Comparison of ENCODE assay signal across 26 cellular contexts in genomic region chr1:115874497-115874896, GRCh38. TPM values are rescaled to one million over a fixed set of nuclear protein-coding genes. Genes with fewer than 3 reads are reported as not detected.
DNase-seq lines count a peak whose midpoint lies in the region; ATAC-seq, FAIRE-seq and TF ChIP-seq lines count a peak whose summit lies in the region.
"Had no signal": no experiment of that assay in that cellular context is flagged by ENCODE, and none has a peak within 500 bp of the region (broad histone marks: within the 10 kb centered on the region; RNA-seq: fewer than 3 reads in every experiment).

No MANE protein-coding gene starts in this region.

- no peak overlapping the region for H3K4me3 Mint-ChIP-seq in astrocyte (ENCODE audit: unreplicated experiment)
- H3K4me3 Mint-ChIP-seq: GM23338 had no signal

- intact Hi-C loops in mammary epithelial cell (cut with micrococcal nuclease) = no loop called here
- intact Hi-C loops in breast epithelium (cut with DNase I; ENCODE audit: low total_unique reads) = loop anchor here (5.0 kb wide), 1 partner anchor 637 kb away; no protein-coding TSS in a partner anchor
- intact Hi-C loops in left ventricle myocardium superior (cut with micrococcal nuclease) = no loop called here

- BruUV-seq in mammary epithelial cell (replicated peaks; lab: Mats Ljungman, UMichigan) = no TSS peak

- H3K4me2 ChIP-seq in mammary epithelial cell (ENCODE audit: insufficient read depth, low read depth, low read length) (no peak overlapping the region), astrocyte (ENCODE audit: low read length) (peak overlapping the region; percentile 14)
- H3K4me2 ChIP-seq: GM23338 had no signal

- dilution Hi-C loops in mammary epithelial cell (cut with HindIII; ENCODE audit: low sequenced_read_pairs) = loop anchor here (5.0 kb wide), 1 partner anchor 67 kb away; no protein-coding TSS in a partner anchor

- H3K9ac ChIP-seq in mammary epithelial cell (ENCODE audit: insufficient read depth, low read length) = no peak overlapping the region
- H3K9ac ChIP-seq in astrocyte (ENCODE audit: low read length) = no peak overlapping the region

- no peak for ATAC-seq in GM21825 (IDR thresholded peaks at IDR 0.05; ENCODE audit: unreplicated experiment)
- no peak for ATAC-seq in left ventricle myocardium superior
- ATAC-seq: GM23338, HepG2 had no signal

- no peaks in the 10 kb centered on the region for H3K79me2 ChIP-seq in mammary epithelial cell (ENCODE audit: insufficient read depth, low read length)
- no peaks in the 10 kb centered on the region for H3K79me2 ChIP-seq in astrocyte (ENCODE audit: insufficient read depth, low read length)

- peaks cover 28% of the 10 kb centered on the region for H3K4me1 ChIP-seq in mammary epithelial cell (ENCODE audit: insufficient read depth, low read length)
- H3K4me1 ChIP-seq in breast epithelium = no peaks in the 10 kb centered on the region
- H3K4me1 ChIP-seq in astrocyte (ENCODE audit: insufficient read depth, low read length) = no peaks in the 10 kb centered on the region
- H3K4me1 ChIP-seq: BE2C, HAP-1 had no signal

- DNase-seq in mammary epithelial cell (no peak), breast epithelium (ENCODE audit: low spot score in 2 of 2) (no peak), astrocyte (ENCODE audit: low read depth) (no peak), epithelial cell of prostate (ENCODE audit: low read depth, low spot score) (no peak), putamen (ENCODE audit: low spot score) (no peak), left ventricle myocardium superior (no peak)
- DNase-seq: ACHN, BE2C, Kasumi-1, NCI-H1092 treated with DMSO at 0.1 percent for 48 hours, NCI-H1436 treated with DMSO at 0.1 percent for 48 hours, NCI-H187 treated with DMSO at 0.1 percent for 48 hours, NCI-H524, NCI-H748 treated with DMSO at 0.1 percent for 48 hours, SHP77 had no signal

- CTCF ChIA-PET in mammary epithelial cell (lab: Charles Lee; ENCODE audit: low non-redundant PET) = no interaction called here

- in situ Hi-C loops in mammary epithelial cell (cut with MboI; ENCODE audit: low sequenced_read_pairs in 2 of 2) = no loop called here

- H3K4me1 Mint-ChIP-seq in astrocyte (ENCODE audit: low read depth, unreplicated experiment) = peaks cover 4% of the 10 kb centered on the region

- H3K27me3 Mint-ChIP-seq in astrocyte (ENCODE audit: low read depth, unreplicated experiment) = peaks cover 8% of the 10 kb centered on the region

- no peak for TF ChIP-seq POLR2A in breast epithelium (IDR thresholded peaks at IDR 0.05)

- TF ChIP-seq CTCF in mammary epithelial cell (conservative IDR thresholded peaks at IDR 0.05 in 1 of 2, IDR thresholded peaks at IDR 0.05 in 1 of 2; ENCODE audit: extremely low read depth in 1 of 2, insufficient read depth in 1 of 2, low read depth in 1 of 2, low read length in 2 of 2) = no peak
- no peak for TF ChIP-seq CTCF in breast epithelium (IDR thresholded peaks at IDR 0.05)
- TF ChIP-seq CTCF in astrocyte (IDR thresholded peaks at IDR 0.05; ENCODE audit: insufficient read depth, low read depth, low read length) = no peak

- H3K36me3 ChIP-seq in mammary epithelial cell (ENCODE audit: insufficient read depth, low read length) = no peaks in the 10 kb centered on the region
- no peaks in the 10 kb centered on the region for H3K36me3 ChIP-seq in breast epithelium
- no peaks in the 10 kb centered on the region for H3K36me3 ChIP-seq in astrocyte (ENCODE audit: insufficient read depth, low read length)
- H3K36me3 ChIP-seq: BE2C, HAP-1 had no signal

- no peak overlapping the region for H3K27ac Mint-ChIP-seq in astrocyte (ENCODE audit: unreplicated experiment)
- H3K27ac Mint-ChIP-seq: GM23338 had no signal

- H3K27ac ChIP-seq in mammary epithelial cell (ENCODE audit: insufficient read depth, low read depth, low read length) (peak overlapping the region; percentile 54), breast epithelium (no peak overlapping the region), astrocyte (ENCODE audit: low read depth, low read length) (no peak overlapping the region), epithelial cell of prostate (peak overlapping the region; percentile 33)
- H3K27ac ChIP-seq: 22Rv1 had no signal

- H4K20me1 ChIP-seq in mammary epithelial cell (ENCODE audit: insufficient read depth, low read length) (no peaks in the 10 kb centered on the region), astrocyte (ENCODE audit: insufficient read depth, low read length) (no peaks in the 10 kb centered on the region)

- H3K9me3 ChIP-seq in mammary epithelial cell (replicated peaks; ENCODE audit: insufficient read depth, low read length) (no peaks in the 10 kb centered on the region), breast epithelium (no peaks in the 10 kb centered on the region), astrocyte (ENCODE audit: insufficient read depth, low read depth, low read length) (no peaks in the 10 kb centered on the region)
- H3K9me3 ChIP-seq: BE2C, HAP-1 had no signal

- H3K27me3 ChIP-seq in mammary epithelial cell (ENCODE audit: insufficient read depth, low read length) = no peaks in the 10 kb centered on the region
- H3K27me3 ChIP-seq in breast epithelium = no peaks in the 10 kb centered on the region
- H3K27me3 ChIP-seq in astrocyte (ENCODE audit: insufficient read depth, low read length) = peaks cover 3% of the 10 kb centered on the region

- no peaks in the 10 kb centered on the region for H3K9me3 Mint-ChIP-seq in astrocyte (ENCODE audit: unreplicated experiment)
- H3K9me3 Mint-ChIP-seq: GM23338 had no signal

- 79% methylated on average over 4 of the region's 4 CpGs for WGBS in mammary epithelial cell (ENCODE audit: low coverage, missing lambda C conversion rate)

- FAIRE-seq in astrocyte (lab: Jason Lieb, UNC) = no peak
- FAIRE-seq: D721Med, GM18507, HepG2 had no signal

- no peaks in the 10 kb centered on the region for H3K36me3 Mint-ChIP-seq in astrocyte (ENCODE audit: low read depth, unreplicated experiment)

- peak overlapping the region; percentile 4 for H2AFZ ChIP-seq in mammary epithelial cell (ENCODE audit: low read depth, low read length)
- H2AFZ ChIP-seq in astrocyte (ENCODE audit: low read depth, low read length) = no peak overlapping the region
- H2AFZ ChIP-seq: GM23338 had no signal

- H3K4me3 ChIP-seq in mammary epithelial cell (replicated peaks in 1 of 3; ENCODE audit: insufficient read depth in 1 of 3, low read depth in 2 of 3, low read length in 3 of 3) (no peak overlapping the region), breast epithelium (no peak overlapping the region), astrocyte (ENCODE audit: insufficient read depth, low read depth, low read length) (no peak overlapping the region)
- H3K4me3 ChIP-seq: GM23338, HAP-1 had no signal

RNA-seq across cellular contexts. Expression of gene NHLH2, which starts 33.6 kb away (rescaled TPM):
- total RNA-seq in mammary epithelial cell = 1 to 10 TPM in 1 of 2 donors, not detected in 1; 1.0 TPM
- 0.02 TPM for polyA plus RNA-seq in mammary epithelial cell
- not detected for polyA minus RNA-seq in mammary epithelial cell
- total RNA-seq in breast epithelium = not detected
- 0.18 TPM in 1 of 2 replicates, not detected in the other for total RNA-seq in astrocyte
- total RNA-seq in left ventricle myocardium superior = not detected
- total RNA-seq: HepG2, HT-29, M059J, RPMI7951, SK-MEL-5 had no signal
- polyA plus RNA-seq: HepG2 had no signal

Comparison
In these comparisons a context has a peak if more than half of its experiments do, and no peak if none do; other contexts are left out.
1. H3K27ac ChIP-seq: peak in mammary epithelial cell (single experiment) and epithelial cell of prostate (single experiment); none in breast epithelium (0 of 2) and astrocyte (single experiment).